Comparison of ENCODE assay signal across 25 cellular contexts in the genomic region with DNA sequence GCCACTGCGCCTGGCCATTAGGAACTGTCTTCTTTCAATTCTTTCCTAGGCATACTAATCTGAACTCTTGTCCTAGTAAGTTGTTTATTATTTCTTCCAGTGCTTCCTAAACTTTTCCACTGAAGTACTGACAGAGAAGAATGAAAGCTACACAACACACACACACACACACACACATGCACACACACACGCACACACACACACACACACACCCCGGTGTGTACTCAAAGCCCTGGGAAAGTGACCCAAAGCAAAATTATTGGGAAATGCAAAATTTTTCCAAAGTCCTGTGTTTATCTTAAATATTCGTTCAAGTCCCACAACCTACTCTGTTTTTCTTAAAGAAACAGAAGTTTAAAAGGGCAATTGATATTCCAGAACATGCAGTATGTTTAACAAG.
"Had no signal": no experiment of that assay in that cellular context is flagged by ENCODE, and none has a peak within 500 bp of the region (broad histone marks: within the 10 kb centered on the region; RNA-seq: fewer than 3 reads in every experiment).

No MANE protein-coding gene starts in this region.

- ATAC-seq: activated CD8-positive, alpha-beta memory T cell treated with anti-CD3 and anti-CD28 coated beads, Interleukin-2, amount 10 ng/mL, durations not matched to agents 7 days and 5 days; activated T-helper 17 cell treated with anti-CD3 and anti-CD28 coated beads, Interleukin-2, amount 50 U/mL, for 72 hours; left colon; stimulated activated effector memory CD8-positive, alpha-beta T cell treated with anti-CD3 and anti-CD28 coated beads, Interleukin-12 subunit alpha, Interleukin-12 subunit beta, amount 100 ng/mL, for 72 hours had no signal

- H3K4me3 ChIP-seq: colonic mucosa, neural progenitor cell, sigmoid colon, stomach had no signal

- H3K27ac ChIP-seq: colonic mucosa, neural progenitor cell, sigmoid colon, stomach had no signal

- H3K9me3 ChIP-seq: colonic mucosa, sigmoid colon, SK-N-SH, stomach had no signal

- H3K27me3 ChIP-seq: colonic mucosa, neural progenitor cell, sigmoid colon, stomach had no signal

- H3K36me3 ChIP-seq: colonic mucosa, sigmoid colon, stomach had no signal

- H2AFZ ChIP-seq: neural progenitor cell had no signal

- DNase-seq: activated CD4-positive, alpha-beta memory T cell treated with anti-CD3 and anti-CD28 coated beads, Interleukin-2, amount 10 ng/mL, durations not matched to agents 7 days and 5 days; activated CD4-positive, alpha-beta T cell treated with anti-CD3 and anti-CD28 coated beads for 48 hours; activated CD4-positive, CD25-positive, alpha-beta regulatory T cell; activated CD8-positive, alpha-beta memory T cell treated with anti-CD3 and anti-CD28 coated beads, Interleukin-2, amount 10 ng/mL, durations not matched to agents 7 days and 5 days; activated naive CD4-positive, alpha-beta T cell; activated naive CD8-positive, alpha-beta T cell treated with anti-CD3 and anti-CD28 coated beads, Interleukin-2, amount 10 ng/mL, durations not matched to agents 7 days and 5 days; activated T-cell treated with anti-CD3 and anti-CD28 coated beads, Interleukin-2, amount 50 U/mL, for 1 hour; anterior cingulate cortex; caudate nucleus; colonic mucosa; glutamatergic neuron; hippocampal formation; islet precursor cell; left colon; naive B cell; sigmoid colon; SK-N-SH; stimulated activated CD4-positive, alpha-beta T cell treated with anti-CD3 and anti-CD28 coated beads, Interleukin-4, amount 100 ng/mL, for 24 hours; stomach; T-helper 1 cell; T1000; trophoblast cell had no signal

- H3K4me2 ChIP-seq: neural progenitor cell, SK-N-SH had no signal

- H3K4me1 ChIP-seq: colonic mucosa, stomach had no signal

- H3K9ac ChIP-seq: neural progenitor cell, SK-N-SH had no signal
